In the genomic region with DNA sequence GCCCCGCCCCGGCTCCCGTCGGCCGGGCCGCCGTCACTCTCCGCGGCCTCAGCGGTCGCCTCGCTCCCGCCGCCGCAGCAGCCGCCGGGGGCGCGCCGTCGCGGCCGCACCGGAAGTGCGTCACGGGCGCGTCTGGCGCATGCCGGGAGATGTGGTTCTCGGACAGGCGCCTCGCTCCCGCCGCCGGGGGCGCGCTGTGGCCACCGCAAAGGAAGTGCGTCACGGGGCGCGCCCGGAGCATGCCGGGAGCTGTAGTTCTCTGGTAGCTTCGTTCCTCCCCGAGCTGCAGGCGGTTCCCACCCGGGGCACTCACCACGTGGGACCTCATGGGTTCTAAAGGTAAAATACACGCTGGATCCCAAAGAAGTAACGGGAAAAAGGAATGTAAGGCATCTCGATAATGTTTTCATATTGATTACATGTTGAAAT, we compare ENCODE assay signal across 8 cellular contexts. TPM values are rescaled to one million over a fixed set of nuclear protein-coding genes. Genes with fewer than 3 reads are reported as not detected.
DNase-seq lines count a peak whose midpoint lies in the region; ATAC-seq, FAIRE-seq and TF ChIP-seq lines count a peak whose summit lies in the region.

A gene with protein sequence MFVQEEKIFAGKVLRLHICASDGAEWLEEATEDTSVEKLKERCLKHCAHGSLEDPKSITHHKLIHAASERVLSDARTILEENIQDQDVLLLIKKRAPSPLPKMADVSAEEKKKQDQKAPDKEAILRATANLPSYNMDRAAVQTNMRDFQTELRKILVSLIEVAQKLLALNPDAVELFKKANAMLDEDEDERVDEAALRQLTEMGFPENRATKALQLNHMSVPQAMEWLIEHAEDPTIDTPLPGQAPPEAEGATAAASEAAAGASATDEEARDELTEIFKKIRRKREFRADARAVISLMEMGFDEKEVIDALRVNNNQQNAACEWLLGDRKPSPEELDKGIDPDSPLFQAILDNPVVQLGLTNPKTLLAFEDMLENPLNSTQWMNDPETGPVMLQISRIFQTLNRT (minus strand): TSS at position 97 of the 429 bp plus-strand sequence. CDS start 211 bp downstream, outside the sequence.

- 0 to 1% methylated on average over 5 to 15 of the region's 53 CpGs for WGBS in esophagus squamous epithelium, 2 donors

- DNase-seq in DMS53 (lab: John Stamatoyannopoulos, UW) (peak; percentile 99), Karpas-422 (peak; percentile 99), RCC 7860 (ENCODE audit: low spot score) (peak; percentile 88), esophagus squamous epithelium (lab: John Stamatoyannopoulos, UW) (peak; percentile 77), myocyte (ENCODE audit: low read depth) (peak; percentile 93)
- DNase-seq in activated T-cell treated with anti-CD3 and anti-CD28 coated beads, Interleukin-2, amount 50 U/mL, for 72 hours: peak; percentile 96 to 98
- DNase-seq in stimulated activated CD8-positive, alpha-beta memory T cell treated with anti-CD3 and anti-CD28 coated beads, Interleukin-7, amount 100 ng/mL, for 4 hours (ENCODE audit: low read depth in 2 of 2): peak; percentile 84 to 96

- H3K27ac Mint-ChIP-seq in activated T-cell treated with anti-CD3 and anti-CD28 coated beads, Interleukin-2, amount 50 U/mL, for 72 hours: peak within 1 kb of the TSS; percentile 69

- H3K9me3 ChIP-seq in Karpas-422 (ENCODE audit: low read length) (no peaks in the 10 kb centered on the region), esophagus squamous epithelium (no peaks in the 10 kb centered on the region)

- H3K27me3 ChIP-seq in Karpas-422 (ENCODE audit: low read length) (no peaks in the 10 kb centered on the region), esophagus squamous epithelium (no peaks in the 10 kb centered on the region)

- H3K27ac ChIP-seq in Karpas-422 (ENCODE audit: low read length) (peak within 1 kb of the TSS; percentile 49; the same call in 1 of the 2 replicates), esophagus squamous epithelium (peak within 1 kb of the TSS; percentile 94 to 96 (median 95))

- ATAC-seq in GM21825 (IDR thresholded peaks at IDR 0.05; ENCODE audit: unreplicated experiment): peak; percentile 88
- ATAC-seq in activated T-cell treated with anti-CD3 and anti-CD28 coated beads, Interleukin-2, amount 50 U/mL, for 72 hours (replicated peaks in 1 of 2): peak; percentile 93

- H3K9me3 Mint-ChIP-seq in activated T-cell treated with anti-CD3 and anti-CD28 coated beads, Interleukin-2, amount 50 U/mL, for 72 hours: no peaks in the 10 kb centered on the region

- TF ChIP-seq POLR2A in esophagus squamous epithelium (IDR thresholded peaks at IDR 0.05): peak in 1 of 4 donors; percentile 15

- H3K36me3 ChIP-seq in Karpas-422 (ENCODE audit: insufficient read depth, low read length) (0 out of 2 replicates have a peak, but pooled peaks cover 5% of the 10 kb centered on the region), esophagus squamous epithelium (peaks cover 0 to 6% (median 0%) of the 10 kb centered on the region in 3 donors)

- peaks cover 22% of the 10 kb centered on the region for H3K4me1 ChIP-seq in Karpas-422 (ENCODE audit: low read length)
- peaks cover 23 to 38% (median 24%) of the 10 kb centered on the region in 3 donors for H3K4me1 ChIP-seq in esophagus squamous epithelium

- FAIRE-seq in RCC 7860 (lab: Jason Lieb, UNC): no peak

- no peaks in the 10 kb centered on the region for H3K36me3 Mint-ChIP-seq in activated T-cell treated with anti-CD3 and anti-CD28 coated beads, Interleukin-2, amount 50 U/mL, for 72 hours (ENCODE audit: insufficient read depth in 2 of 2)

- no peaks in the 10 kb centered on the region for H3K9me2 ChIP-seq in Karpas-422 (replicated peaks; ENCODE audit: insufficient read depth, low read length)

- H3K4me3 Mint-ChIP-seq in activated T-cell treated with anti-CD3 and anti-CD28 coated beads, Interleukin-2, amount 50 U/mL, for 72 hours: peak within 1 kb of the TSS; percentile 93 to 94

- H2AFZ ChIP-seq in Karpas-422 (ENCODE audit: low read length): peak within 1 kb of the TSS; percentile 30; the same call in 1 of the 2 replicates

- peaks cover 44% of the 10 kb centered on the region for H3K4me1 Mint-ChIP-seq in activated T-cell treated with anti-CD3 and anti-CD28 coated beads, Interleukin-2, amount 50 U/mL, for 72 hours (ENCODE audit: low read depth)

- intact Hi-C loops in esophagus squamous epithelium (cut with DNase I): no loop called here

- peak within 1 kb of the TSS; percentile 95 for H3K9ac ChIP-seq in Karpas-422 (ENCODE audit: low read length)

- H3K4me2 ChIP-seq in Karpas-422 (ENCODE audit: low read depth, low read length, poor library complexity, severe bottlenecking): peak within 1 kb of the TSS; percentile 84

- TF ChIP-seq CTCF in esophagus squamous epithelium (IDR thresholded peaks at IDR 0.05): peak in 5 of 6 experiments; percentile 32 to 66 (median 49)

- H3K27me3 Mint-ChIP-seq in activated T-cell treated with anti-CD3 and anti-CD28 coated beads, Interleukin-2, amount 50 U/mL, for 72 hours (ENCODE audit: low read depth): no peaks in the 10 kb centered on the region

- 0 out of 2 replicates have a peak, but pooled peaks cover 7% of the 10 kb centered on the region for H4K20me1 ChIP-seq in Karpas-422 (ENCODE audit: insufficient read depth, low read depth, low read length)

- H3K4me3 ChIP-seq in Karpas-422 (ENCODE audit: low read length) (peak within 1 kb of the TSS; percentile 98), esophagus squamous epithelium (peak within 1 kb of the TSS; percentile 98 to 100 (median 98))

- peaks cover 47% of the 10 kb centered on the region for H3K79me2 ChIP-seq in Karpas-422 (ENCODE audit: low read length)

RNA-seq across cellular contexts. Expression of the gene that starts here (rescaled TPM):
- total RNA-seq in Karpas-422 (2014; rRNA removed; shearing (Covaris generic); ENCODE audit: low replicate concordance): 32.1 and 56.9 TPM in 2 replicates
- 10 to 100 TPM; 35.6 to 41.6 TPM for total RNA-seq in activated T-cell treated with anti-CD3 and anti-CD28 coated beads, Interleukin-2, amount 50 U/mL, for 72 hours
- total RNA-seq in esophagus squamous epithelium (10 to 100 TPM; 47.6 to 63.2 (median 54.3) TPM), myocyte (56.7 and 68.6 TPM in 2 replicates)
- 43.2 TPM for polyA plus RNA-seq in myocyte (2012)

Comparison
In these comparisons a context has a peak if more than half of its experiments do, and no peak if none do; other contexts are left out.
1. Peak in every context shown above with its lines: DNase-seq, ATAC-seq, H3K4me3 ChIP-seq and H3K27ac ChIP-seq.